In genomic region chr11:589798-590197, GRCh38 we compare ENCODE assay signal across 1 cellular context.
TF ChIP-seq lines count a peak whose summit lies in the region.

No MANE protein-coding gene starts in this region.

TF ChIP-seq in GM12878, 131 proteins besides CTCF, POLR2A, EP300 and RAD21:
- TF ChIP-seq BCL11A (IDR thresholded peaks at IDR 0.05; ENCODE audit: low read depth, low read length), result no peak
- TF ChIP-seq TARDBP (IDR thresholded peaks at IDR 0.05; ENCODE audit: borderline replicate concordance), result no peak
- TF ChIP-seq ZBTB11 (CRISPR knock-in tag; IDR thresholded peaks at IDR 0.05), result no peak
- TF ChIP-seq TCF3 (IDR thresholded peaks at IDR 0.05; ENCODE audit: borderline replicate concordance, insufficient read depth, low read depth, low read length), result no peak
- no peak for TF ChIP-seq TBL1XR1 (IDR thresholded peaks at IDR 0.05; ENCODE audit: low read depth, low read length)
- no peak for TF ChIP-seq CBFB (IDR thresholded peaks at IDR 0.05; ENCODE audit: low read depth)
- TF ChIP-seq WRNIP1 (IDR thresholded peaks at IDR 0.05; ENCODE audit: borderline replicate concordance, low read depth, low read length), result no peak
- no peak for TF ChIP-seq SIX5 (IDR thresholded peaks at IDR 0.05; ENCODE audit: low read depth, low read length, severe bottlenecking)
- TF ChIP-seq BHLHE40 (IDR thresholded peaks at IDR 0.05; ENCODE audit: borderline replicate concordance in 1 of 2, low read depth in 2 of 2, low read length in 1 of 2), result no peak
- no peak for TF ChIP-seq DPF2 (IDR thresholded peaks at IDR 0.05)
- TF ChIP-seq, protein P1, sequence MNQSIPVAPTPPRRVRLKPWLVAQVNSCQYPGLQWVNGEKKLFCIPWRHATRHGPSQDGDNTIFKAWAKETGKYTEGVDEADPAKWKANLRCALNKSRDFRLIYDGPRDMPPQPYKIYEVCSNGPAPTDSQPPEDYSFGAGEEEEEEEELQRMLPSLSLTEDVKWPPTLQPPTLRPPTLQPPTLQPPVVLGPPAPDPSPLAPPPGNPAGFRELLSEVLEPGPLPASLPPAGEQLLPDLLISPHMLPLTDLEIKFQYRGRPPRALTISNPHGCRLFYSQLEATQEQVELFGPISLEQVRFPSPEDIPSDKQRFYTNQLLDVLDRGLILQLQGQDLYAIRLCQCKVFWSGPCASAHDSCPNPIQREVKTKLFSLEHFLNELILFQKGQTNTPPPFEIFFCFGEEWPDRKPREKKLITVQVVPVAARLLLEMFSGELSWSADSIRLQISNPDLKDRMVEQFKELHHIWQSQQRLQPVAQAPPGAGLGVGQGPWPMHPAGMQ (IDR thresholded peaks at IDR 0.05; ENCODE audit: borderline replicate concordance), result no peak
- TF ChIP-seq TAF1 (IDR thresholded peaks at IDR 0.05; ENCODE audit: borderline replicate concordance, low read depth, low read length), result no peak
- no peak for TF ChIP-seq EED (IDR thresholded peaks at IDR 0.05; ENCODE audit: low read depth)
- no peak for TF ChIP-seq MTA3 (IDR thresholded peaks at IDR 0.05; ENCODE audit: borderline replicate concordance, low read length)
- TF ChIP-seq RAD51 (IDR thresholded peaks at IDR 0.05), result no peak
- TF ChIP-seq BACH1 (IDR thresholded peaks at IDR 0.05; ENCODE audit: borderline replicate concordance), result no peak
- no peak for TF ChIP-seq ETV6 (conservative IDR thresholded peaks at IDR 0.05 in 1 of 2, IDR thresholded peaks at IDR 0.05 in 1 of 2; ENCODE audit: borderline replicate concordance in 1 of 2, low read depth in 1 of 2)
